ENCODE assay signal across 2 cellular contexts in the genomic region with DNA sequence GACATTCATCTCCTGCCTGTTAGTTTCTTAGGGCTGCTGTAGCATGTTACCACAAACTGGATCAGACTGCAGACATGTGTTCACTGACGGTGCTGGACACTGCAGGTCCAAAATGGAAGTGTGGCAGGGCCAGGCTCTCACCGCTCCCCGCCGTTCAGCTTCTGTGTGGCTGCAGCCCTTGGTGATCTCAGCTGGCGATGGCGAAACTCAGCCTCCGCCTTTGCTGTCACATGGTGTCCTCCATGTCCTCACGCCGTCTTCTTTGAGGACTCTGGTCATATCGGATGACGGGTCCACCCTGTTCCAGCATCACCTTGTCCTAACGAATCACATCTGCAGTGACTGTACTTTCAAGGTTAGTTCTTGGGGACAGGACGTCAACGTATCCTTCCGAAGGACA.
A peak's percentile ranks its signal among the peaks of the same experiment; 100 is the strongest.
TF ChIP-seq lines count a peak whose summit lies in the region.

No MANE protein-coding gene starts in this region.

TF ChIP-seq in K562, 482 proteins besides CTCF, POLR2A, EP300 and RAD21:
- TF ChIP-seq, protein P1, sequence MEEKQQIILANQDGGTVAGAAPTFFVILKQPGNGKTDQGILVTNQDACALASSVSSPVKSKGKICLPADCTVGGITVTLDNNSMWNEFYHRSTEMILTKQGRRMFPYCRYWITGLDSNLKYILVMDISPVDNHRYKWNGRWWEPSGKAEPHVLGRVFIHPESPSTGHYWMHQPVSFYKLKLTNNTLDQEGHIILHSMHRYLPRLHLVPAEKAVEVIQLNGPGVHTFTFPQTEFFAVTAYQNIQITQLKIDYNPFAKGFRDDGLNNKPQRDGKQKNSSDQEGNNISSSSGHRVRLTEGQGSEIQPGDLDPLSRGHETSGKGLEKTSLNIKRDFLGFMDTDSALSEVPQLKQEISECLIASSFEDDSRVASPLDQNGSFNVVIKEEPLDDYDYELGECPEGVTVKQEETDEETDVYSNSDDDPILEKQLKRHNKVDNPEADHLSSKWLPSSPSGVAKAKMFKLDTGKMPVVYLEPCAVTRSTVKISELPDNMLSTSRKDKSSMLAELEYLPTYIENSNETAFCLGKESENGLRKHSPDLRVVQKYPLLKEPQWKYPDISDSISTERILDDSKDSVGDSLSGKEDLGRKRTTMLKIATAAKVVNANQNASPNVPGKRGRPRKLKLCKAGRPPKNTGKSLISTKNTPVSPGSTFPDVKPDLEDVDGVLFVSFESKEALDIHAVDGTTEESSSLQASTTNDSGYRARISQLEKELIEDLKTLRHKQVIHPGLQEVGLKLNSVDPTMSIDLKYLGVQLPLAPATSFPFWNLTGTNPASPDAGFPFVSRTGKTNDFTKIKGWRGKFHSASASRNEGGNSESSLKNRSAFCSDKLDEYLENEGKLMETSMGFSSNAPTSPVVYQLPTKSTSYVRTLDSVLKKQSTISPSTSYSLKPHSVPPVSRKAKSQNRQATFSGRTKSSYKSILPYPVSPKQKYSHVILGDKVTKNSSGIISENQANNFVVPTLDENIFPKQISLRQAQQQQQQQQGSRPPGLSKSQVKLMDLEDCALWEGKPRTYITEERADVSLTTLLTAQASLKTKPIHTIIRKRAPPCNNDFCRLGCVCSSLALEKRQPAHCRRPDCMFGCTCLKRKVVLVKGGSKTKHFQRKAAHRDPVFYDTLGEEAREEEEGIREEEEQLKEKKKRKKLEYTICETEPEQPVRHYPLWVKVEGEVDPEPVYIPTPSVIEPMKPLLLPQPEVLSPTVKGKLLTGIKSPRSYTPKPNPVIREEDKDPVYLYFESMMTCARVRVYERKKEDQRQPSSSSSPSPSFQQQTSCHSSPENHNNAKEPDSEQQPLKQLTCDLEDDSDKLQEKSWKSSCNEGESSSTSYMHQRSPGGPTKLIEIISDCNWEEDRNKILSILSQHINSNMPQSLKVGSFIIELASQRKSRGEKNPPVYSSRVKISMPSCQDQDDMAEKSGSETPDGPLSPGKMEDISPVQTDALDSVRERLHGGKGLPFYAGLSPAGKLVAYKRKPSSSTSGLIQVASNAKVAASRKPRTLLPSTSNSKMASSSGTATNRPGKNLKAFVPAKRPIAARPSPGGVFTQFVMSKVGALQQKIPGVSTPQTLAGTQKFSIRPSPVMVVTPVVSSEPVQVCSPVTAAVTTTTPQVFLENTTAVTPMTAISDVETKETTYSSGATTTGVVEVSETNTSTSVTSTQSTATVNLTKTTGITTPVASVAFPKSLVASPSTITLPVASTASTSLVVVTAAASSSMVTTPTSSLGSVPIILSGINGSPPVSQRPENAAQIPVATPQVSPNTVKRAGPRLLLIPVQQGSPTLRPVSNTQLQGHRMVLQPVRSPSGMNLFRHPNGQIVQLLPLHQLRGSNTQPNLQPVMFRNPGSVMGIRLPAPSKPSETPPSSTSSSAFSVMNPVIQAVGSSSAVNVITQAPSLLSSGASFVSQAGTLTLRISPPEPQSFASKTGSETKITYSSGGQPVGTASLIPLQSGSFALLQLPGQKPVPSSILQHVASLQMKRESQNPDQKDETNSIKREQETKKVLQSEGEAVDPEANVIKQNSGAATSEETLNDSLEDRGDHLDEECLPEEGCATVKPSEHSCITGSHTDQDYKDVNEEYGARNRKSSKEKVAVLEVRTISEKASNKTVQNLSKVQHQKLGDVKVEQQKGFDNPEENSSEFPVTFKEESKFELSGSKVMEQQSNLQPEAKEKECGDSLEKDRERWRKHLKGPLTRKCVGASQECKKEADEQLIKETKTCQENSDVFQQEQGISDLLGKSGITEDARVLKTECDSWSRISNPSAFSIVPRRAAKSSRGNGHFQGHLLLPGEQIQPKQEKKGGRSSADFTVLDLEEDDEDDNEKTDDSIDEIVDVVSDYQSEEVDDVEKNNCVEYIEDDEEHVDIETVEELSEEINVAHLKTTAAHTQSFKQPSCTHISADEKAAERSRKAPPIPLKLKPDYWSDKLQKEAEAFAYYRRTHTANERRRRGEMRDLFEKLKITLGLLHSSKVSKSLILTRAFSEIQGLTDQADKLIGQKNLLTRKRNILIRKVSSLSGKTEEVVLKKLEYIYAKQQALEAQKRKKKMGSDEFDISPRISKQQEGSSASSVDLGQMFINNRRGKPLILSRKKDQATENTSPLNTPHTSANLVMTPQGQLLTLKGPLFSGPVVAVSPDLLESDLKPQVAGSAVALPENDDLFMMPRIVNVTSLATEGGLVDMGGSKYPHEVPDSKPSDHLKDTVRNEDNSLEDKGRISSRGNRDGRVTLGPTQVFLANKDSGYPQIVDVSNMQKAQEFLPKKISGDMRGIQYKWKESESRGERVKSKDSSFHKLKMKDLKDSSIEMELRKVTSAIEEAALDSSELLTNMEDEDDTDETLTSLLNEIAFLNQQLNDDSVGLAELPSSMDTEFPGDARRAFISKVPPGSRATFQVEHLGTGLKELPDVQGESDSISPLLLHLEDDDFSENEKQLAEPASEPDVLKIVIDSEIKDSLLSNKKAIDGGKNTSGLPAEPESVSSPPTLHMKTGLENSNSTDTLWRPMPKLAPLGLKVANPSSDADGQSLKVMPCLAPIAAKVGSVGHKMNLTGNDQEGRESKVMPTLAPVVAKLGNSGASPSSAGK (IDR thresholded peaks at IDR 0.05) = 0 out of 2 replicates have a peak, but pooled peaks have one; percentile 28
- TF ChIP-seq CHCHD3 (CRISPR knock-in tag; IDR thresholded peaks at IDR 0.05) (no peak), CEBPB (tag; IDR thresholded peaks at IDR 0.05) (peak; percentile 66), MCM5 (IDR thresholded peaks at IDR 0.05; ENCODE audit: low read depth) (no peak), USF1 (CRISPR knock-in tag; IDR thresholded peaks at IDR 0.05) (peak; percentile 66), EZH2 (IDR thresholded peaks at IDR 0.05; ENCODE audit: borderline replicate concordance, low read depth, low read length) (0 out of 2 replicates have a peak, but pooled peaks have one; percentile 44)
- TF ChIP-seq, protein P2, sequence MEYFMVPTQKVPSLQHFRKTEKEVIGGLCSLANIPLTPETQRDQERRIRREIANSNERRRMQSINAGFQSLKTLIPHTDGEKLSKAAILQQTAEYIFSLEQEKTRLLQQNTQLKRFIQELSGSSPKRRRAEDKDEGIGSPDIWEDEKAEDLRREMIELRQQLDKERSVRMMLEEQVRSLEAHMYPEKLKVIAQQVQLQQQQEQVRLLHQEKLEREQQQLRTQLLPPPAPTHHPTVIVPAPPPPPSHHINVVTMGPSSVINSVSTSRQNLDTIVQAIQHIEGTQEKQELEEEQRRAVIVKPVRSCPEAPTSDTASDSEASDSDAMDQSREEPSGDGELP (CRISPR knock-in tag; IDR thresholded peaks at IDR 0.05; ENCODE audit: borderline replicate concordance) = peak; percentile 70; the same call in 1 of the 2 replicates

TF ChIP-seq in H1, 55 proteins besides CTCF, POLR2A, EP300 and RAD21:
- TF ChIP-seq SIN3A (conservative IDR thresholded peaks at IDR 0.05 in 1 of 2, IDR thresholded peaks at IDR 0.05 in 1 of 2; ENCODE audit: low read depth in 1 of 2, low read length in 2 of 2) (no peak), CHD2 (IDR thresholded peaks at IDR 0.05; ENCODE audit: low read length) (no peak), CHD7 (IDR thresholded peaks at IDR 0.05; ENCODE audit: insufficient replicate concordance, low read length) (no peak), RXRA (IDR thresholded peaks at IDR 0.05; ENCODE audit: insufficient read depth, low read depth, low read length) (no peak), TCF12 (IDR thresholded peaks at IDR 0.05; ENCODE audit: low read depth, low read length) (no peak), USF2 (IDR thresholded peaks at IDR 0.05; ENCODE audit: low read length) (no peak), TBP (IDR thresholded peaks at IDR 0.05; ENCODE audit: low read depth, low read length) (no peak), EZH2 (IDR thresholded peaks at IDR 0.05; ENCODE audit: low read depth, low read length, severe bottlenecking) (no peak), SRF (IDR thresholded peaks at IDR 0.05; ENCODE audit: low read depth, low read length) (no peak), HDAC6 (IDR thresholded peaks at IDR 0.05; ENCODE audit: low read depth, low read length) (no peak), JUND (IDR thresholded peaks at IDR 0.05; ENCODE audit: low read length) (no peak)
